8 cellular contexts compared by ENCODE assay signal in genomic region chr5:139404484-139404840, GRCh38. TPM values are rescaled to one million over a fixed set of nuclear protein-coding genes. Genes with fewer than 3 reads are reported as not detected.
DNase-seq lines count a peak whose midpoint lies in the region; TF ChIP-seq lines count a peak whose summit lies in the region.

No MANE protein-coding gene starts in this region.

- no peak for DNase-seq in CD4-positive, alpha-beta memory T cell
- no peak for DNase-seq in NB4 (ENCODE audit: low read depth)
- DNase-seq in effector memory CD4-positive, alpha-beta T cell = no peak
- no peak for DNase-seq in neuronal stem cell (ENCODE audit: low spot score)
- DNase-seq in COLO668 (lab: John Stamatoyannopoulos, UW; ENCODE audit: unreplicated experiment) = no peak
- no peak for DNase-seq in AG08395 (ENCODE audit: low spot score)
- no peak for DNase-seq in head of caudate nucleus
- DNase-seq in nucleus accumbens (lab: John Stamatoyannopoulos, UW) = no peak

- no CpG with 5 or more reads among the region's 5 CpGs for WGBS in neuronal stem cell (ENCODE audit: extremely low coverage in 2 of 2, insufficient read length in 2 of 2, insufficient replicate concordance in 1 of 2), 2 donors

- TF ChIP-seq POLR2A in NB4 (IDR thresholded peaks at IDR 0.05; ENCODE audit: extremely low read depth, insufficient read length) = no peak

- peak overlapping the region; percentile 91 to 100 (median 99) for H3K27ac Mint-ChIP-seq in CD4-positive, alpha-beta memory T cell

- H2BK120ac ChIP-seq in neuronal stem cell (ENCODE audit: low read depth, low read length) = no peak overlapping the region

- H3K27ac ChIP-seq in CD4-positive, alpha-beta memory T cell (ENCODE audit: low read depth, low read length) = peak overlapping the region; percentile 85
- peak overlapping the region; percentile 83 for H3K27ac ChIP-seq in effector memory CD4-positive, alpha-beta T cell (ENCODE audit: insufficient read depth, low read length, poor library complexity, severe bottlenecking)
- H3K27ac ChIP-seq in neuronal stem cell (replicated peaks; ENCODE audit: low read length) = peak overlapping the region; percentile 45

- peaks cover 16 to 31% (median 22%) of the 10 kb centered on the region in 4 donors for H3K4me1 Mint-ChIP-seq in CD4-positive, alpha-beta memory T cell

- peaks cover 0 to 2% (median 0%) of the 10 kb centered on the region in 8 donors for H3K9me3 Mint-ChIP-seq in CD4-positive, alpha-beta memory T cell

- POLR2A ChIA-PET in CD4-positive, alpha-beta memory T cell (lab: Charles Lee; ENCODE audit: partially characterized antibody) = interaction anchor here (1.1 to 4.7 kb wide), 18 partner anchors 10 to 939 kb away, joined by 3 to 49 read pairs (median 6); partner anchors contain the start of genes DNAJC18, EGR1, ETF1 and MATR3

- H3K27me3 ChIP-seq in CD4-positive, alpha-beta memory T cell (ENCODE audit: insufficient read depth, low read length) = no peaks in the 10 kb centered on the region
- H3K27me3 ChIP-seq in effector memory CD4-positive, alpha-beta T cell (replicated peaks; ENCODE audit: control insufficient read depth, insufficient read depth, low read length, poor library complexity, severe bottlenecking) = no peaks in the 10 kb centered on the region
- no peaks in the 10 kb centered on the region for H3K27me3 ChIP-seq in neuronal stem cell (ENCODE audit: control insufficient read depth in 3 of 3, insufficient read depth in 3 of 3, low read depth in 1 of 3, low read length in 3 of 3)

- no peaks in the 10 kb centered on the region for H3K79me1 ChIP-seq in neuronal stem cell (ENCODE audit: low read depth, low read length)

- H3K18ac ChIP-seq in neuronal stem cell (ENCODE audit: low read length) = no peak overlapping the region

- peak overlapping the region; percentile 97 for H2AFZ ChIP-seq in neuronal stem cell (ENCODE audit: low read length)

- CTCF ChIA-PET in CD4-positive, alpha-beta memory T cell (lab: Charles Lee; ENCODE audit: partially characterized antibody) = interaction anchor here (1.2 to 4.3 kb wide), 3 partner anchors 13 to 109 kb away, joined by 5 to 25 read pairs (median 7); partner anchors contain the start of gene MZB1

- no peak for TF ChIP-seq CTCF in NB4 (IDR thresholded peaks at IDR 0.05; ENCODE audit: low read depth, low read length)

- no peak overlapping the region for H2BK12ac ChIP-seq in neuronal stem cell (ENCODE audit: low read length)

- H3K14ac ChIP-seq in neuronal stem cell (ENCODE audit: low read length) = no peak overlapping the region

- H2BK15ac ChIP-seq in neuronal stem cell (ENCODE audit: low read length) = no peak overlapping the region

- H2AK5ac ChIP-seq in neuronal stem cell (ENCODE audit: low read depth, low read length) = no peak overlapping the region

- peak overlapping the region; percentile 91 to 99 (median 94) for H3K4me3 Mint-ChIP-seq in CD4-positive, alpha-beta memory T cell

- no peak overlapping the region for H3K9ac ChIP-seq in neuronal stem cell (ENCODE audit: low read depth, low read length, poor library complexity)

- no peaks in the 10 kb centered on the region for H3K27me3 Mint-ChIP-seq in CD4-positive, alpha-beta memory T cell

- no peak overlapping the region for H2BK5ac ChIP-seq in neuronal stem cell (ENCODE audit: low read length)

- no peaks in the 10 kb centered on the region for H3K9me3 ChIP-seq in CD4-positive, alpha-beta memory T cell (ENCODE audit: control insufficient read depth in 1 of 2, low read length in 2 of 2)
- no peaks in the 10 kb centered on the region for H3K9me3 ChIP-seq in effector memory CD4-positive, alpha-beta T cell (ENCODE audit: control insufficient read depth, low read length)
- H3K9me3 ChIP-seq in neuronal stem cell (replicated peaks in 1 of 2; ENCODE audit: control insufficient read depth in 2 of 2, insufficient read depth in 1 of 2, low read depth in 1 of 2, low read length in 2 of 2) = no peaks in the 10 kb centered on the region

- peak overlapping the region in 1 of 2 donors; percentile 90 for H3K4me3 ChIP-seq in CD4-positive, alpha-beta memory T cell (ENCODE audit: low read length in 2 of 2)
- H3K4me3 ChIP-seq in NB4 (ENCODE audit: low read depth, low read length) = peak overlapping the region; percentile 27
- H3K4me3 ChIP-seq in effector memory CD4-positive, alpha-beta T cell (ENCODE audit: insufficient read depth, low read depth, low read length, poor library complexity, severe bottlenecking) = peak overlapping the region; percentile 52
- peak overlapping the region in 1 of 2 donors; percentile 53 for H3K4me3 ChIP-seq in neuronal stem cell (ENCODE audit: low read length in 2 of 2)

- H3K4me1 ChIP-seq in CD4-positive, alpha-beta memory T cell (ENCODE audit: insufficient read depth, low read length) = peaks cover 20% of the 10 kb centered on the region
- peaks cover 8% of the 10 kb centered on the region for H3K4me1 ChIP-seq in effector memory CD4-positive, alpha-beta T cell (ENCODE audit: control insufficient read depth, insufficient read depth, low read length, poor library complexity, severe bottlenecking)
- H3K4me1 ChIP-seq in neuronal stem cell (ENCODE audit: control insufficient read depth in 2 of 2, insufficient read depth in 1 of 2, low read depth in 1 of 2, low read length in 2 of 2) = peaks cover 4 to 6% of the 10 kb centered on the region in 2 donors

- H4K91ac ChIP-seq in neuronal stem cell (ENCODE audit: low read depth, low read length, poor library complexity) = no peak overlapping the region

- peak overlapping the region; percentile 48 for H3K4me2 ChIP-seq in neuronal stem cell (ENCODE audit: insufficient read depth, low read length, poor library complexity, severe bottlenecking)

- H3K23ac ChIP-seq in neuronal stem cell (ENCODE audit: low read depth, low read length, poor library complexity) = no peak overlapping the region

- no peak overlapping the region for H4K8ac ChIP-seq in neuronal stem cell (ENCODE audit: low read depth, low read length)

- intact Hi-C loops in CD4-positive, alpha-beta memory T cell (cut with micrococcal nuclease) = loop anchor here (1.0 to 10.0 kb wide), 9 partner anchors 11 to 827 kb away; partner anchors contain the start of genes DNAJC18, HSPA9, MATR3 and PAIP2
- intact Hi-C loops in head of caudate nucleus (cut with DNase I) = no loop called here

- H3K36me3 ChIP-seq in CD4-positive, alpha-beta memory T cell (ENCODE audit: insufficient read depth, low read length) = no peaks in the 10 kb centered on the region
- H3K36me3 ChIP-seq in effector memory CD4-positive, alpha-beta T cell (ENCODE audit: control insufficient read depth, insufficient read depth, low read length) = no peaks in the 10 kb centered on the region
- peaks cover 3 to 16% of the 10 kb centered on the region in 2 donors for H3K36me3 ChIP-seq in neuronal stem cell (replicated peaks in 1 of 2; ENCODE audit: control insufficient read depth in 2 of 2, insufficient read depth in 2 of 2, low read length in 2 of 2)

- no peak overlapping the region for H3K4ac ChIP-seq in neuronal stem cell (ENCODE audit: low read length)

- H3K36me3 Mint-ChIP-seq in CD4-positive, alpha-beta memory T cell = peaks cover 2 to 4% of the 10 kb centered on the region in 2 donors

RNA-seq across cellular contexts. Expression of gene SPATA24, which starts 0.6 kb away (rescaled TPM):
- total RNA-seq in CD4-positive, alpha-beta memory T cell = 1 to 10 TPM; 5.6 to 7.5 TPM
- 1 to 10 TPM; 4.2 to 5.6 TPM for polyA plus RNA-seq in CD4-positive, alpha-beta memory T cell
- 15.3 TPM for polyA plus RNA-seq in neuronal stem cell (2013, experiment 1 of 2)
- 15.2 TPM for polyA plus RNA-seq in neuronal stem cell (2013, experiment 2 of 2)

RNA-seq across cellular contexts. Expression of gene PROB1, which starts 9.6 kb away (rescaled TPM):
- total RNA-seq in CD4-positive, alpha-beta memory T cell = 1 to 10 TPM; 1.2 to 1.3 TPM
- under 1 TPM; 0.11 to 0.23 TPM for polyA plus RNA-seq in CD4-positive, alpha-beta memory T cell
- 2.0 TPM for polyA plus RNA-seq in neuronal stem cell (2013, experiment 1 of 2)
- polyA plus RNA-seq in neuronal stem cell (2013, experiment 2 of 2) = 2.1 TPM

RNA-seq across cellular contexts. Expression of gene MZB1, which starts 14.7 kb away (rescaled TPM):
- total RNA-seq in CD4-positive, alpha-beta memory T cell = 1 to 10 TPM in 1 of 2 experiments, under 1 TPM in 1; 0.93 to 1.1 TPM
- polyA plus RNA-seq in CD4-positive, alpha-beta memory T cell = 1 to 10 TPM in 1 of 2 donors, under 1 TPM in 1; 0.84 to 8.2 TPM
- 0.31 TPM for polyA plus RNA-seq in neuronal stem cell (2013, experiment 1 of 2)
- polyA plus RNA-seq in neuronal stem cell (2013, experiment 2 of 2) = 0.32 TPM

RNA-seq across cellular contexts. Expression of gene SLC23A1, which starts 21.4 kb away (rescaled TPM):
- total RNA-seq in CD4-positive, alpha-beta memory T cell = not detected
- not detected for polyA plus RNA-seq in CD4-positive, alpha-beta memory T cell
- polyA plus RNA-seq in neuronal stem cell (2013, experiment 1 of 2) = 0.01 TPM
- 0.03 TPM for polyA plus RNA-seq in neuronal stem cell (2013, experiment 2 of 2)

RNA-seq across cellular contexts. Expression of gene DNAJC18, which starts 34.9 kb away (rescaled TPM):
- 1 to 10 TPM; 6.2 to 7.3 TPM for total RNA-seq in CD4-positive, alpha-beta memory T cell
- polyA plus RNA-seq in CD4-positive, alpha-beta memory T cell = 1 to 10 TPM; 1.8 to 6.5 TPM
- polyA plus RNA-seq in neuronal stem cell (2013, experiment 1 of 2) = 15.9 TPM
- 15.9 TPM for polyA plus RNA-seq in neuronal stem cell (2013, experiment 2 of 2)
